2 cellular contexts compared by ENCODE assay signal in genomic region chr18:36158261-36158867, GRCh38.
TF ChIP-seq lines count a peak whose summit lies in the region.

No MANE protein-coding gene starts in this region.

TF ChIP-seq in liver, 16 proteins besides CTCF, POLR2A, EP300 and RAD21:
- no peak for TF ChIP-seq GABPA (IDR thresholded peaks at IDR 0.05 in 1 of 2, conservative IDR thresholded peaks at IDR 0.05 in 1 of 2)
- no peak for TF ChIP-seq MAX (IDR thresholded peaks at IDR 0.05)
- TF ChIP-seq EGR1 (IDR thresholded peaks at IDR 0.05; ENCODE audit: low read depth in 2 of 2), result no peak
- TF ChIP-seq TAF1 (conservative IDR thresholded peaks at IDR 0.05), result no peak
- TF ChIP-seq REST (IDR thresholded peaks at IDR 0.05), result no peak
- TF ChIP-seq ATF3 (IDR thresholded peaks at IDR 0.05), result no peak
- no peak for TF ChIP-seq JUND (IDR thresholded peaks at IDR 0.05)
- TF ChIP-seq RXRA (IDR thresholded peaks at IDR 0.05), result no peak
- TF ChIP-seq FOXA2 (IDR thresholded peaks at IDR 0.05), result no peak
- TF ChIP-seq YY1 (IDR thresholded peaks at IDR 0.05), result no peak
- no peak for TF ChIP-seq HNF4G (IDR thresholded peaks at IDR 0.05)
- TF ChIP-seq HNF4A (conservative IDR thresholded peaks at IDR 0.05), result no peak

TF ChIP-seq in HepG2, 621 proteins besides CTCF, POLR2A, EP300 and RAD21:
- TF ChIP-seq CREBL2 (CRISPR knock-in tag; IDR thresholded peaks at IDR 0.05; ENCODE audit: borderline replicate concordance) (no peak), ZSCAN31 (CRISPR knock-in tag; IDR thresholded peaks at IDR 0.05; ENCODE audit: low read depth) (no peak), JARID2 (CRISPR knock-in tag; IDR thresholded peaks at IDR 0.05; ENCODE audit: insufficient replicate concordance) (no peak), ZNF503 (CRISPR knock-in tag; IDR thresholded peaks at IDR 0.05) (no peak), ZNF510 (CRISPR knock-in tag; IDR thresholded peaks at IDR 0.05; ENCODE audit: low read depth) (no peak)
